21 cellular contexts compared by ENCODE assay signal in genomic region chr6:3011158-3011557, GRCh38. TPM values are rescaled to one million over a fixed set of nuclear protein-coding genes. Genes with fewer than 3 reads are reported as not detected.
DNase-seq lines count a peak whose midpoint lies in the region; ATAC-seq, FAIRE-seq and TF ChIP-seq lines count a peak whose summit lies in the region.
"Had no signal": no experiment of that assay in that cellular context is flagged by ENCODE, and none has a peak within 500 bp of the region (broad histone marks: within the 10 kb centered on the region; RNA-seq: fewer than 3 reads in every experiment).

No MANE protein-coding gene starts in this region.

- no peaks in the 10 kb centered on the region for H3K79me2 ChIP-seq in SK-N-SH (ENCODE audit: insufficient read depth)

- peaks cover 14% of the 10 kb centered on the region for H3K9me3 ChIP-seq in SK-N-SH

- no peak overlapping the region for H3K9ac ChIP-seq in SK-N-SH
- H3K9ac ChIP-seq: BLaER1 treated with 17β-estradiol and CSF1 and Interleukin-3, amounts not matched to agents 10 nM and 100 nM had no signal

- H3K27ac Mint-ChIP-seq in endothelial cell (ENCODE audit: unreplicated experiment): no peak overlapping the region
- H3K27ac Mint-ChIP-seq: B cell; CD4-positive, alpha-beta T cell; CD8-positive, alpha-beta T cell had no signal

- no peaks in the 10 kb centered on the region for H3F3A ChIP-seq in SK-N-SH (replicated peaks; ENCODE audit: insufficient read depth)

- no peaks in the 10 kb centered on the region for H4K20me1 ChIP-seq in SK-N-SH (ENCODE audit: insufficient read depth)
- H4K20me1 ChIP-seq: BLaER1 treated with 17β-estradiol and CSF1 and Interleukin-3, amounts not matched to agents 10 nM and 100 nM had no signal

- no peak for ATAC-seq in SK-N-SH treated with all-trans-retinoic acid at 6 μM for 48 hours
- ATAC-seq in HG02610 (IDR thresholded peaks at IDR 0.05; ENCODE audit: unreplicated experiment): no peak
- ATAC-seq: A549; CD8-positive, alpha-beta T cell had no signal

- H3K36me3 ChIP-seq in SK-N-SH (replicated peaks in 1 of 2; ENCODE audit: control insufficient read depth in 1 of 2, insufficient read depth in 2 of 2, low read length in 1 of 2): peaks cover 5 to 51% of the 10 kb centered on the region in 2 experiments

- no peaks in the 10 kb centered on the region; a peak in 1 of 4 replicates for H3K4me1 ChIP-seq in SK-N-SH (ENCODE audit: control insufficient read depth in 1 of 2, insufficient read depth in 2 of 2, low read depth in 1 of 2, low read length in 1 of 2)

- no peak for FAIRE-seq in RCC 7860 (lab: Jason Lieb, UNC)
- FAIRE-seq: A549, D721Med, G401.6, GM12891, GM19239 had no signal

- H3K4me2 ChIP-seq in SK-N-SH: no peak overlapping the region
- H3K4me2 ChIP-seq: A549; BLaER1 treated with 17β-estradiol and CSF1 and Interleukin-3, amounts not matched to agents 10 nM and 100 nM had no signal

- no peak for TF ChIP-seq EP300 in SK-N-SH (IDR thresholded peaks at IDR 0.05; ENCODE audit: borderline replicate concordance in 1 of 2, low read depth in 1 of 2, low read length in 1 of 2)

- H3K27me3 Mint-ChIP-seq in endothelial cell (ENCODE audit: unreplicated experiment): peaks cover 8% of the 10 kb centered on the region
- H3K27me3 Mint-ChIP-seq: B cell; CD4-positive, alpha-beta T cell had no signal

- peak overlapping the region; percentile 75 for H3K4me3 Mint-ChIP-seq in endothelial cell (ENCODE audit: unreplicated experiment)
- H3K4me3 Mint-ChIP-seq: B cell; CD4-positive, alpha-beta T cell; CD8-positive, alpha-beta T cell had no signal

- TF ChIP-seq CTCF in SK-N-SH (IDR thresholded peaks at IDR 0.05) (no peak), endothelial cell (IDR thresholded peaks at IDR 0.05; ENCODE audit: unreplicated experiment) (no peak)

- no peak for DNase-seq in SK-N-SH
- DNase-seq in endothelial cell (ENCODE audit: low spot score): no peak
- no peak for DNase-seq in RCC 7860 (ENCODE audit: low spot score)
- DNase-seq: AML-193; Caco-2; Calu3; CD4-positive, alpha-beta T cell; CD8-positive, alpha-beta T cell; DMS79 treated with DMSO at 0.1 percent for 48 hours; GF-D8 had no signal

- no peak overlapping the region for H2AFZ ChIP-seq in SK-N-SH (ENCODE audit: low read depth)

- no peaks in the 10 kb centered on the region for H3K9me2 ChIP-seq in SK-N-SH

- H3K4me3 ChIP-seq in SK-N-SH (ENCODE audit: low read depth in 2 of 2, low read length in 1 of 2): no peak overlapping the region
- H3K4me3 ChIP-seq: A549 had no signal

- H3K27me3 ChIP-seq in SK-N-SH (ENCODE audit: insufficient read depth): no peaks in the 10 kb centered on the region
- H3K27me3 ChIP-seq: BLaER1 treated with 17β-estradiol and CSF1 and Interleukin-3, amounts not matched to agents 10 nM and 100 nM had no signal

- peaks cover 71% of the 10 kb centered on the region for H3K36me3 Mint-ChIP-seq in endothelial cell (ENCODE audit: low read depth, unreplicated experiment)

- TF ChIP-seq RAD21 in SK-N-SH (IDR thresholded peaks at IDR 0.05; ENCODE audit: low read length): no peak

- no peak overlapping the region for H3K27ac ChIP-seq in SK-N-SH (ENCODE audit: low read depth in 2 of 2, low read length in 1 of 2)
- H3K27ac ChIP-seq: 22Rv1; BLaER1 treated with 17β-estradiol and CSF1 and Interleukin-3, amounts not matched to agents 10 nM and 100 nM; C4-2B had no signal

- peaks cover 11% of the 10 kb centered on the region for H3K4me1 Mint-ChIP-seq in endothelial cell (ENCODE audit: unreplicated experiment)
- H3K4me1 Mint-ChIP-seq: B cell had no signal

- POLR2A ChIA-PET in SK-N-SH (lab: Yijun Ruan, JAX): no interaction called here

- no peaks in the 10 kb centered on the region for H3K9me3 Mint-ChIP-seq in endothelial cell (ENCODE audit: unreplicated experiment)

- CTCF ChIA-PET in SK-N-SH (lab: Yijun Ruan, JAX): interaction anchor here (1.4 kb wide), 1 partner anchor 9 kb away, joined by 3 read pairs; no protein-coding TSS in a partner anchor

TF ChIP-seq in SK-N-SH treated with all-trans-retinoic acid at 6 μM for 48 hours, 23 proteins besides CTCF, POLR2A, EP300 and RAD21 (continues in another document):
- TF ChIP-seq TOX (CRISPR knock-in tag; IDR thresholded peaks at IDR 0.05; ENCODE audit: borderline replicate concordance): no peak
- no peak for TF ChIP-seq CREB5 (CRISPR knock-in tag; IDR thresholded peaks at IDR 0.05; ENCODE audit: low read depth)
- no peak for TF ChIP-seq CSRNP3 (CRISPR knock-in tag; IDR thresholded peaks at IDR 0.05)
- TF ChIP-seq ZNF70 (CRISPR knock-in tag; IDR thresholded peaks at IDR 0.05): no peak
- TF ChIP-seq ISL1 (CRISPR knock-in tag; IDR thresholded peaks at IDR 0.05): no peak
- no peak for TF ChIP-seq SNAI2 (CRISPR knock-in tag; IDR thresholded peaks at IDR 0.05)
- TF ChIP-seq ZFP30 (CRISPR knock-in tag; IDR thresholded peaks at IDR 0.05): peak; percentile 78

TF ChIP-seq in SK-N-SH, 30 proteins besides CTCF, POLR2A, EP300 and RAD21 (continues in another document):
- TF ChIP-seq NFIC (IDR thresholded peaks at IDR 0.05; ENCODE audit: borderline replicate concordance) (no peak), FOXM1 (IDR thresholded peaks at IDR 0.05; ENCODE audit: low read depth) (no peak), EZH2phosphoT487 (IDR thresholded peaks at IDR 0.05; ENCODE audit: borderline replicate concordance, low read depth) (no peak), POLR2AphosphoS5 (IDR thresholded peaks at IDR 0.05; ENCODE audit: low read depth, low read length) (no peak), JUND (IDR thresholded peaks at IDR 0.05) (no peak), TAF1 (IDR thresholded peaks at IDR 0.05; ENCODE audit: borderline replicate concordance, low read depth, low read length) (no peak), MEF2A (IDR thresholded peaks at IDR 0.05; ENCODE audit: borderline replicate concordance, low read depth) (no peak), ZBTB33 (IDR thresholded peaks at IDR 0.05; ENCODE audit: borderline replicate concordance, low read depth) (no peak), GATA2 (CRISPR knock-in tag; IDR thresholded peaks at IDR 0.05) (no peak), FOSL2 (IDR thresholded peaks at IDR 0.05; ENCODE audit: borderline replicate concordance, low read depth) (no peak), REST (IDR thresholded peaks at IDR 0.05; ENCODE audit: low read depth, low read length) (no peak), YY1 (IDR thresholded peaks at IDR 0.05; ENCODE audit: low read depth) (no peak), SIN3A (IDR thresholded peaks at IDR 0.05; ENCODE audit: borderline replicate concordance, low read depth, low read length) (no peak), RCOR1 (IDR thresholded peaks at IDR 0.05; ENCODE audit: low read length) (no peak), MXI1 (IDR thresholded peaks at IDR 0.05; ENCODE audit: low read depth, low read length) (no peak), RXRA (IDR thresholded peaks at IDR 0.05; ENCODE audit: borderline replicate concordance, low read depth) (no peak), SMC3 (IDR thresholded peaks at IDR 0.05; ENCODE audit: low read depth, low read length) (no peak)

RNA-seq across cellular contexts. Expression of gene NQO2, which starts 11.5 kb away (rescaled TPM):
- polyA plus RNA-seq in SK-N-SH (2012; rRNA removed): 19.2 and 22.5 TPM in 2 replicates
- 18.9 and 20.4 TPM in 2 replicates for polyA plus RNA-seq in SK-N-SH (2012; cell fraction: cytosol; rRNA removed)
- polyA plus RNA-seq in SK-N-SH (2012; cell fraction: nucleus; rRNA removed): 14.6 and 18.6 TPM in 2 replicates
- total RNA-seq in endothelial cell (ENCODE audit: unreplicated experiment): 58.8 TPM

RNA-seq across cellular contexts. Expression of gene SERPINB6, which starts 39.8 kb away (rescaled TPM):
- 102 and 111 TPM in 2 replicates for polyA plus RNA-seq in SK-N-SH (2012; rRNA removed)
- 109 TPM in 2 replicates for polyA plus RNA-seq in SK-N-SH (2012; cell fraction: cytosol; rRNA removed)
- polyA plus RNA-seq in SK-N-SH (2012; cell fraction: nucleus; rRNA removed): 123 and 128 TPM in 2 replicates
- total RNA-seq in endothelial cell (ENCODE audit: unreplicated experiment): 186 TPM

RNA-seq across cellular contexts. Expression of gene RIPK1, which starts 57.1 kb away (rescaled TPM):
- 12.0 and 15.7 TPM in 2 replicates for polyA plus RNA-seq in SK-N-SH (2012; rRNA removed)
- 13.2 and 14.1 TPM in 2 replicates for polyA plus RNA-seq in SK-N-SH (2012; cell fraction: cytosol; rRNA removed)
- 20.4 and 28.0 TPM in 2 replicates for polyA plus RNA-seq in SK-N-SH (2012; cell fraction: nucleus; rRNA removed)
- 34.7 TPM for total RNA-seq in endothelial cell (ENCODE audit: unreplicated experiment)
